Comparison of ENCODE assay signal across 11 cellular contexts in genomic region chrX:34288782-34289181, GRCh38.
"Had no signal": no experiment of that assay in that cellular context is flagged by ENCODE, and none has a peak within 500 bp of the region (broad histone marks: within the 10 kb centered on the region; RNA-seq: fewer than 3 reads in every experiment).

No MANE protein-coding gene starts in this region.

- H3K4me3 ChIP-seq: esophagus muscularis mucosa had no signal

- H3K4me1 ChIP-seq: esophagus muscularis mucosa had no signal

- H3K27me3 Mint-ChIP-seq: activated naive CD8-positive, alpha-beta T cell; stimulated activated memory B cell treated with anti-CD40 and anti-IgM and Interleukin-4, amounts not matched to agents 10 μg/mL and 1 μg/mL and 100 μg/mL, for 72 hours had no signal

- H3K9me3 ChIP-seq: esophagus muscularis mucosa had no signal

- H3K27ac ChIP-seq: esophagus muscularis mucosa had no signal

- H3K9me3 Mint-ChIP-seq: stimulated activated memory B cell treated with anti-CD40 and anti-IgM and Interleukin-4, amounts not matched to agents 10 μg/mL and 1 μg/mL and 100 μg/mL, for 72 hours had no signal

- H3K27ac Mint-ChIP-seq: activated naive CD8-positive, alpha-beta T cell; stimulated activated memory B cell treated with anti-CD40 and anti-IgM and Interleukin-4, amounts not matched to agents 10 μg/mL and 1 μg/mL and 100 μg/mL, for 72 hours had no signal

- DNase-seq: activated CD4-positive, CD25-positive, alpha-beta regulatory T cell treated with anti-CD3 and anti-CD28 coated beads, Interleukin-2, amount 50 U/mL, for 72 hours; activated T-cell treated with anti-CD3 and anti-CD28 coated beads for 4 hours; glutamatergic neuron; hypothalamus; kidney; T-helper 1 cell had no signal

- ATAC-seq: SK-N-SH treated with all-trans-retinoic acid at 6 μM for 48 hours; stimulated activated memory B cell treated with anti-CD40 and anti-IgM and Interleukin-4, amounts not matched to agents 10 μg/mL and 1 μg/mL and 100 μg/mL, for 72 hours had no signal

- H3K36me3 ChIP-seq: esophagus muscularis mucosa had no signal

- FAIRE-seq: colon had no signal

- H3K27me3 ChIP-seq: esophagus muscularis mucosa had no signal

- H3K36me3 Mint-ChIP-seq: activated naive CD8-positive, alpha-beta T cell; stimulated activated memory B cell treated with anti-CD40 and anti-IgM and Interleukin-4, amounts not matched to agents 10 μg/mL and 1 μg/mL and 100 μg/mL, for 72 hours had no signal

- H3K4me1 Mint-ChIP-seq: stimulated activated memory B cell treated with anti-CD40 and anti-IgM and Interleukin-4, amounts not matched to agents 10 μg/mL and 1 μg/mL and 100 μg/mL, for 72 hours had no signal

- H3K4me3 Mint-ChIP-seq: activated naive CD8-positive, alpha-beta T cell; stimulated activated memory B cell treated with anti-CD40 and anti-IgM and Interleukin-4, amounts not matched to agents 10 μg/mL and 1 μg/mL and 100 μg/mL, for 72 hours had no signal
